23 cellular contexts compared by ENCODE assay signal in genomic region chr2:169997140-169997887, GRCh38.
"Had no signal": no experiment of that assay in that cellular context is flagged by ENCODE, and none has a peak within 500 bp of the region (broad histone marks: within the 10 kb centered on the region; RNA-seq: fewer than 3 reads in every experiment).

No MANE protein-coding gene starts in this region.

- H3K9me3 Mint-ChIP-seq: activated CD4-positive, alpha-beta memory T cell treated with anti-CD3 and anti-CD28 coated beads for 36 hours; activated naive CD8-positive, alpha-beta T cell treated with anti-CD3 and anti-CD28 coated beads for 36 hours; effector memory CD8-positive, alpha-beta T cell; memory B cell; natural killer cell treated with Interleukin-12 subunit alpha and Interleukin-12 subunit beta and Interleukin-15 and Interleukin-18, amount 100 ng/mL, for 72 hours had no signal

- H3K27me3 Mint-ChIP-seq: activated CD4-positive, alpha-beta memory T cell treated with anti-CD3 and anti-CD28 coated beads for 36 hours; activated naive CD8-positive, alpha-beta T cell treated with anti-CD3 and anti-CD28 coated beads for 36 hours; effector memory CD8-positive, alpha-beta T cell; memory B cell; natural killer cell treated with Interleukin-12 subunit alpha and Interleukin-12 subunit beta and Interleukin-15 and Interleukin-18, amount 100 ng/mL, for 72 hours had no signal

- H3K4me1 ChIP-seq: prostate gland, spleen, testis, uterus had no signal

- H3K4me3 Mint-ChIP-seq: activated CD4-positive, alpha-beta memory T cell treated with anti-CD3 and anti-CD28 coated beads for 36 hours; activated naive CD8-positive, alpha-beta T cell treated with anti-CD3 and anti-CD28 coated beads for 36 hours; effector memory CD8-positive, alpha-beta T cell; memory B cell; natural killer cell treated with Interleukin-12 subunit alpha and Interleukin-12 subunit beta and Interleukin-15 and Interleukin-18, amount 100 ng/mL, for 72 hours had no signal

- H3K36me3 ChIP-seq: ovary, prostate gland, uterus had no signal

- H3K9me3 ChIP-seq: prostate gland, testis, uterus had no signal

- ATAC-seq: effector memory CD8-positive, alpha-beta T cell; gastroesophageal sphincter; natural killer cell treated with Interleukin-12 subunit alpha and Interleukin-12 subunit beta and Interleukin-15 and Interleukin-18, amount 100 ng/mL, for 72 hours had no signal

- H3K27me3 ChIP-seq: dorsolateral prefrontal cortex, gastroesophageal sphincter, ovary, spleen, testis, uterus had no signal

- H3K27ac Mint-ChIP-seq: activated CD4-positive, alpha-beta memory T cell treated with anti-CD3 and anti-CD28 coated beads for 36 hours; activated naive CD8-positive, alpha-beta T cell treated with anti-CD3 and anti-CD28 coated beads for 36 hours; effector memory CD8-positive, alpha-beta T cell; memory B cell; natural killer cell treated with Interleukin-12 subunit alpha and Interleukin-12 subunit beta and Interleukin-15 and Interleukin-18, amount 100 ng/mL, for 72 hours had no signal

- H3K27ac ChIP-seq: dorsolateral prefrontal cortex, gastroesophageal sphincter, ovary, prostate gland, spleen, testis, uterus had no signal

- FAIRE-seq: astrocyte, colon had no signal

- H3K4me3 ChIP-seq: dorsolateral prefrontal cortex, gastroesophageal sphincter, ovary, prostate gland, spleen, testis, uterus had no signal

- DNase-seq: activated CD4-positive, alpha-beta memory T cell treated with anti-CD3 and anti-CD28 coated beads for 36 hours; activated CD4-positive, alpha-beta T cell treated with anti-CD3 and anti-CD28 coated beads for 48 hours; activated naive CD4-positive, alpha-beta T cell treated with Interleukin-2 at 50 U/mL for 16 hours; activated naive CD8-positive, alpha-beta T cell treated with anti-CD3 and anti-CD28 coated beads for 36 hours; activated T-cell treated with anti-CD3 and anti-CD28 coated beads, Interleukin-2, amount 50 U/mL, for 48 hours; central memory CD4-positive, alpha-beta T cell; dorsolateral prefrontal cortex; effector memory CD8-positive, alpha-beta T cell; head of caudate nucleus; hypothalamus; ovary; spleen; stimulated activated CD4-positive, alpha-beta T cell treated with anti-CD3 and anti-CD28 coated beads, Interleukin-4, amount 100 ng/mL, for 1 hour; stimulated activated naive CD4-positive, alpha-beta T cell; testis; trophoblast cell; uterus had no signal

- H3K4me1 Mint-ChIP-seq: activated naive CD8-positive, alpha-beta T cell treated with anti-CD3 and anti-CD28 coated beads for 36 hours; memory B cell had no signal
